Comparison of ENCODE assay signal across 10 cellular contexts in genomic region chr9:128917151-128917849, GRCh38. TPM values are rescaled to one million over a fixed set of nuclear protein-coding genes. Genes with fewer than 3 reads are reported as not detected.
DNase-seq lines count a peak whose midpoint lies in the region; ATAC-seq, FAIRE-seq and TF ChIP-seq lines count a peak whose summit lies in the region.
"Had no signal": no experiment of that assay in that cellular context is flagged by ENCODE, and none has a peak within 500 bp of the region (broad histone marks: within the 10 kb centered on the region; RNA-seq: fewer than 3 reads in every experiment).

No MANE protein-coding gene starts in this region.

- peaks cover 26% of the 10 kb centered on the region for H3K4me1 ChIP-seq in foreskin keratinocyte

- H3K27ac Mint-ChIP-seq in osteocyte (ENCODE audit: unreplicated experiment): peak overlapping the region; percentile 63

- no peak for ATAC-seq in foreskin keratinocyte

- peaks cover 16% of the 10 kb centered on the region for H3K36me3 Mint-ChIP-seq in osteocyte (ENCODE audit: unreplicated experiment)

- no peaks in the 10 kb centered on the region for H3K27me3 ChIP-seq in foreskin keratinocyte

- H3K9me3 Mint-ChIP-seq in osteocyte (ENCODE audit: unreplicated experiment): no peaks in the 10 kb centered on the region
- H3K9me3 Mint-ChIP-seq: activated T-helper 2 cell treated with anti-CD3 and anti-CD28 coated beads, Interferon-gamma antibody, Interleukin-2, Interleukin-4, amounts not matched to agents 10 μg/mL and 5 μg/mL and 100 μg/mL, durations not matched to agents 14 hours and 24 hours and 36 hours had no signal

- DNase-seq in AG08396 (ENCODE audit: low spot score): peak; percentile 86
- DNase-seq in foreskin keratinocyte: no peak
- no peak for DNase-seq in osteocyte (ENCODE audit: extremely low spot score, unreplicated experiment)
- DNase-seq in RCC 7860 (ENCODE audit: low spot score): no peak
- DNase-seq in COR-L47 (lab: John Stamatoyannopoulos, UW): no peak
- DNase-seq in activated CD8-positive, alpha-beta memory T cell treated with anti-CD3 and anti-CD28 coated beads for 24 hours: no peak
- no peak for DNase-seq in NCI-H510A (lab: John Stamatoyannopoulos, UW)

- no peaks in the 10 kb centered on the region for H3K27me3 Mint-ChIP-seq in osteocyte (ENCODE audit: unreplicated experiment)

- TF ChIP-seq CTCF in VCaP (conservative IDR thresholded peaks at IDR 0.05): no peak
- TF ChIP-seq CTCF in foreskin keratinocyte (conservative IDR thresholded peaks at IDR 0.05): no peak
- TF ChIP-seq CTCF in osteocyte (IDR thresholded peaks at IDR 0.05): no peak

- peaks cover 44% of the 10 kb centered on the region for H3K4me1 Mint-ChIP-seq in osteocyte (ENCODE audit: unreplicated experiment)

- H3K27ac ChIP-seq in VCaP: peak overlapping the region; percentile 96
- peak overlapping the region; percentile 23 for H3K27ac ChIP-seq in foreskin keratinocyte

- no peak for FAIRE-seq in RCC 7860 (lab: Jason Lieb, UNC)

- H3K4me3 Mint-ChIP-seq in osteocyte (ENCODE audit: unreplicated experiment): no peak overlapping the region

RNA-seq across cellular contexts. Expression of gene PHYHD1, which starts 3.5 kb away (rescaled TPM):
- total RNA-seq in foreskin keratinocyte: 8.2 and 12.9 TPM in 2 replicates
- 11.6 and 19.9 TPM in 2 replicates for polyA plus RNA-seq in foreskin keratinocyte
- 4.6 and 6.0 TPM in 2 replicates for total RNA-seq in osteocyte
- total RNA-seq: Daoy had no signal

RNA-seq across cellular contexts. Expression of gene DOLK, which starts 30.1 kb away (rescaled TPM):
- 21.1 and 21.5 TPM in 2 replicates for total RNA-seq in foreskin keratinocyte
- 20.2 and 22.0 TPM in 2 replicates for polyA plus RNA-seq in foreskin keratinocyte
- total RNA-seq in osteocyte: 27.4 and 30.5 TPM in 2 replicates

RNA-seq across cellular contexts. Expression of gene NUP188, which starts 30.2 kb away (rescaled TPM):
- 55.3 and 61.2 TPM in 2 replicates for total RNA-seq in foreskin keratinocyte
- 21.9 and 26.5 TPM in 2 replicates for polyA plus RNA-seq in foreskin keratinocyte
- 44.5 and 49.0 TPM in 2 replicates for total RNA-seq in osteocyte

RNA-seq across cellular contexts. Expression of gene LRRC8A, which starts 35.4 kb away (rescaled TPM):
- total RNA-seq in foreskin keratinocyte: 127 and 152 TPM in 2 replicates
- polyA plus RNA-seq in foreskin keratinocyte: 74.0 and 81.3 TPM in 2 replicates
- 39.5 and 42.8 TPM in 2 replicates for total RNA-seq in osteocyte

RNA-seq across cellular contexts. Expression of gene KYAT1, which starts 35.5 kb away (rescaled TPM):
- total RNA-seq in foreskin keratinocyte: 13.2 and 16.2 TPM in 2 replicates
- polyA plus RNA-seq in foreskin keratinocyte: 13.0 and 16.4 TPM in 2 replicates
- total RNA-seq in osteocyte: 5.3 and 6.5 TPM in 2 replicates
